ENCODE assay signal across 1 cellular context in genomic region chr13:66414196-66414800, GRCh38.
TF ChIP-seq lines count a peak whose summit lies in the region.

No MANE protein-coding gene starts in this region.

TF ChIP-seq in HEK293, 187 proteins besides CTCF, POLR2A, EP300 and RAD21 (continued from another document):
- no peak for TF ChIP-seq ZBTB6 (tag by site-specific recombination; IDR thresholded peaks at IDR 0.05)
- TF ChIP-seq ZNF140 (tag by site-specific recombination; IDR thresholded peaks at IDR 0.05): no peak
- TF ChIP-seq PRDM2 (tag by site-specific recombination; IDR thresholded peaks at IDR 0.05; ENCODE audit: borderline replicate concordance): no peak
- TF ChIP-seq ZNF664 (tag by site-specific recombination; IDR thresholded peaks at IDR 0.05): no peak
- no peak for TF ChIP-seq ZNF654 (tag by site-specific recombination; IDR thresholded peaks at IDR 0.05; ENCODE audit: low read depth)
- TF ChIP-seq ZNF580 (tag by site-specific recombination; IDR thresholded peaks at IDR 0.05): no peak
- 0 out of 2 replicates have a peak, but pooled peaks have one; percentile 33 for TF ChIP-seq IKZF3 (tag by site-specific recombination; IDR thresholded peaks at IDR 0.05)
- 0 out of 2 replicates have a peak, but pooled peaks have one; percentile 20 for TF ChIP-seq ZXDB (tag by site-specific recombination; IDR thresholded peaks at IDR 0.05)
